8 cellular contexts compared by ENCODE assay signal in genomic region chr15:92914768-92915221, GRCh38. TPM values are rescaled to one million over a fixed set of nuclear protein-coding genes. Genes with fewer than 3 reads are reported as not detected.
DNase-seq lines count a peak whose midpoint lies in the region; ATAC-seq and TF ChIP-seq lines count a peak whose summit lies in the region.

No MANE protein-coding gene starts in this region.

- no CpG with 5 or more reads among the region's 4 CpGs for WGBS in IMR-90 (ENCODE audit: extremely low coverage in 2 of 2, insufficient read length in 1 of 2), 2 experiments

- H3K36me3 ChIP-seq in IMR-90 (ENCODE audit: control insufficient read depth, insufficient read depth, low read length): peaks cover 26% of the 10 kb centered on the region
- H3K36me3 ChIP-seq in neutrophil: no peaks in the 10 kb centered on the region

- POLR2A ChIA-PET in IMR-90 (lab: Charles Lee; ENCODE audit: unreplicated experiment): no interaction called here

- H2BK15ac ChIP-seq in IMR-90 (ENCODE audit: low read depth, low read length): no peak overlapping the region

- H3K4me2 ChIP-seq in IMR-90 (ENCODE audit: low read depth, low read length): peak overlapping the region; percentile 36

- H3K18ac ChIP-seq in IMR-90 (ENCODE audit: low read depth, low read length): peak overlapping the region; percentile 57

- no peak for DNase-seq in IMR-90
- no peak for DNase-seq in caudate nucleus (lab: John Stamatoyannopoulos, UW)
- no peak for DNase-seq in NCI-H1694 (lab: John Stamatoyannopoulos, UW)
- no peak for DNase-seq in NCI-H2227 (lab: John Stamatoyannopoulos, UW; ENCODE audit: unreplicated experiment)
- DNase-seq in epidermal melanocyte (ENCODE audit: insufficient read length, low spot score): no peak
- no peak for DNase-seq in NCI-H526 treated with DMSO at 0.1 percent for 48 hours (lab: John Stamatoyannopoulos, UW)

- H4K8ac ChIP-seq in IMR-90 (ENCODE audit: low read depth in 2 of 2, low read length in 2 of 2): peak overlapping the region in 1 of 2 experiments; percentile 52; a peak in 2 of 4 replicates

- H3K79me1 ChIP-seq in IMR-90 (ENCODE audit: low read depth in 1 of 2, low read length in 2 of 2): peaks cover 0 to 37% of the 10 kb centered on the region in 2 experiments; a peak in 3 of 4 replicates

- no peak for TF ChIP-seq POLR2A in IMR-90 (IDR thresholded peaks at IDR 0.05; ENCODE audit: low read depth, low read length)

- ATAC-seq in GM21381 (IDR thresholded peaks at IDR 0.05; ENCODE audit: unreplicated experiment) (peak; percentile 52), IMR-90 (ENCODE audit: low read depth) (peak; percentile 33)

- intact Hi-C loops in IMR-90 (cut with micrococcal nuclease): loop anchor here (10.0 kb wide), 1 partner anchor 180 kb away; no protein-coding TSS in a partner anchor

- H4K91ac ChIP-seq in IMR-90 (ENCODE audit: insufficient read depth, low read depth, low read length): no peak overlapping the region; the same call in 1 of the 2 replicates

- H3K4me1 ChIP-seq in IMR-90 (ENCODE audit: control insufficient read depth, insufficient read depth, low read length): peaks cover 26% of the 10 kb centered on the region
- H3K4me1 ChIP-seq in neutrophil (ENCODE audit: control insufficient read depth in 1 of 2, insufficient read depth in 1 of 2, low read depth in 1 of 2, low read length in 1 of 2): peaks cover 87% of the 10 kb centered on the region in 2 experiments

- H2BK5ac ChIP-seq in IMR-90 (ENCODE audit: low read depth, low read length, poor library complexity, severe bottlenecking): peak overlapping the region; percentile 94

- peaks cover 46% of the 10 kb centered on the region for H4K20me1 ChIP-seq in IMR-90 (ENCODE audit: insufficient read depth, low read length)

- peak overlapping the region; percentile 66 for H2AK9ac ChIP-seq in IMR-90 (replicated peaks; ENCODE audit: low read depth, low read length, poor library complexity)

- no peak overlapping the region for H2BK20ac ChIP-seq in IMR-90 (ENCODE audit: low read depth, low read length)

- H2BK120ac ChIP-seq in IMR-90 (ENCODE audit: low read depth, low read length): peak overlapping the region; percentile 48; the same call in 1 of the 2 replicates

- H3K27ac ChIP-seq in IMR-90 (ENCODE audit: insufficient read depth, low read length) (peak overlapping the region; percentile 99), caudate nucleus (ENCODE audit: low read depth, low read length) (peak overlapping the region; percentile 27), neutrophil (peak overlapping the region; percentile 96)

- H3K4ac ChIP-seq in IMR-90 (ENCODE audit: low read depth, low read length): peak overlapping the region; percentile 74

- no peak for TF ChIP-seq CTCF in IMR-90 (conservative IDR thresholded peaks at IDR 0.05; ENCODE audit: low read depth, low read length)
- TF ChIP-seq CTCF in neutrophil (IDR thresholded peaks at IDR 0.05): no peak

- H3K9ac ChIP-seq in IMR-90 (ENCODE audit: low read depth, low read length): peak overlapping the region; percentile 60

- no peak overlapping the region for H2AFZ ChIP-seq in IMR-90 (replicated peaks; ENCODE audit: low read length, poor library complexity)

- H3K27me3 ChIP-seq in IMR-90 (ENCODE audit: control insufficient read depth, insufficient read depth, low read length) (no peaks in the 10 kb centered on the region), neutrophil (no peaks in the 10 kb centered on the region)

- H3K9me1 ChIP-seq in IMR-90 (ENCODE audit: insufficient read depth, low read length): peaks cover 8% of the 10 kb centered on the region

- H3K23ac ChIP-seq in IMR-90 (ENCODE audit: low read depth, low read length): peak overlapping the region; percentile 91; the same call in 1 of the 2 replicates

- peak overlapping the region; percentile 49 for H4K5ac ChIP-seq in IMR-90 (ENCODE audit: low read depth, low read length)

- no TSS peak for BruUV-seq in IMR-90 (replicated peaks; lab: Mats Ljungman, UMichigan)

- dilution Hi-C loops in IMR-90 (cut with HindIII; ENCODE audit: low sequenced_read_pairs, unreplicated experiment): no loop called here

- H3K4me3 ChIP-seq in IMR-90 (ENCODE audit: insufficient read depth, low read depth, low read length): no peak overlapping the region
- peak overlapping the region; percentile 42 to 55 for H3K4me3 ChIP-seq in neutrophil (ENCODE audit: low read depth in 1 of 2, low read length in 1 of 2)

- in situ Hi-C loops in IMR-90 (cut with MboI; ENCODE audit: low sequenced_read_pairs): loop anchor here (5.0 kb wide), 1 partner anchor 112 kb away; no protein-coding TSS in a partner anchor

- peak overlapping the region; percentile 93 for H3K14ac ChIP-seq in IMR-90 (replicated peaks; ENCODE audit: low read depth, low read length)

- CTCF ChIA-PET in IMR-90 (lab: Yijun Ruan, JAX): interaction anchor here (0.6 to 1.7 kb wide), 2 partner anchors 8 to 118 kb away, joined by 4 to 5 read pairs; no protein-coding TSS in a partner anchor

- H3K56ac ChIP-seq in IMR-90 (ENCODE audit: extremely low read depth, insufficient read depth, low read length): no peak overlapping the region

- H2AK5ac ChIP-seq in IMR-90 (ENCODE audit: low read depth, low read length): peak overlapping the region; percentile 87; the same call in 1 of the 2 replicates

- TF ChIP-seq RAD21 in IMR-90 (IDR thresholded peaks at IDR 0.05; ENCODE audit: low read length): no peak

- H3K9me3 ChIP-seq in IMR-90 (ENCODE audit: control insufficient read depth, insufficient read depth, low read length): no peaks in the 10 kb centered on the region
- H3K9me3 ChIP-seq in neutrophil: no peaks in the 10 kb centered on the region

TF ChIP-seq in IMR-90, 13 proteins besides CTCF, POLR2A, EP300 and RAD21:
- no peak for TF ChIP-seq RCOR1 (IDR thresholded peaks at IDR 0.05; ENCODE audit: insufficient replicate concordance, low read length)
- no peak for TF ChIP-seq RFX5 (IDR thresholded peaks at IDR 0.05; ENCODE audit: low read depth, low read length)
- TF ChIP-seq CEBPB (IDR thresholded peaks at IDR 0.05; ENCODE audit: low read depth, low read length): no peak
TF ChIP-seq in IMR-90: peak in this region for 0.

RNA-seq across cellular contexts. Expression of gene CHD2, which starts 14.7 kb away (rescaled TPM):
- 64.7 and 71.4 TPM in 2 replicates for total RNA-seq in IMR-90 (2012; rRNA removed)
- 37.8 and 44.9 TPM in 2 replicates for polyA plus RNA-seq in IMR-90 (2012; rRNA removed)
- polyA plus RNA-seq in IMR-90 (2012; cell fraction: cytosol; rRNA removed): 9.0 and 12.0 TPM in 2 replicates
- 54.1 and 206 TPM in 2 replicates for polyA plus RNA-seq in IMR-90 (2012; cell fraction: nucleus; rRNA removed; ENCODE audit: low replicate concordance)

Comparison
In these comparisons a context has a peak if more than half of its experiments do, and no peak if none do; other contexts are left out.
1. H3K27ac ChIP-seq: peak in every context shown above with its lines; median percentile 99 in IMR-90; 96 in neutrophil; 27 in caudate nucleus.